9 cellular contexts compared by ENCODE assay signal in genomic region chr3:168165390-168166269, GRCh38.
DNase-seq lines count a peak whose midpoint lies in the region; ATAC-seq, FAIRE-seq and TF ChIP-seq lines count a peak whose summit lies in the region.
"Had no signal": no experiment of that assay in that cellular context is flagged by ENCODE, and none has a peak within 500 bp of the region (broad histone marks: within the 10 kb centered on the region; RNA-seq: fewer than 3 reads in every experiment).

No MANE protein-coding gene starts in this region.

- H3K4me3 Mint-ChIP-seq in neural crest cell, result no peak overlapping the region
- H3K4me3 Mint-ChIP-seq: central memory CD8-positive, alpha-beta T cell had no signal

- no peaks in the 10 kb centered on the region for H3K27me3 Mint-ChIP-seq in neural crest cell (ENCODE audit: low read depth)
- H3K27me3 Mint-ChIP-seq: central memory CD8-positive, alpha-beta T cell had no signal

- no peaks in the 10 kb centered on the region for H3K36me3 Mint-ChIP-seq in neural crest cell (ENCODE audit: low read depth)

- TF ChIP-seq CTCF in fibroblast of the aortic adventitia (IDR thresholded peaks at IDR 0.05; ENCODE audit: insufficient read depth, low read length) (peak; percentile 71), neural crest cell (conservative IDR thresholded peaks at IDR 0.05) (peak; percentile 85)

- DNase-seq in COR-L47 (lab: John Stamatoyannopoulos, UW), result peak; percentile 73
- peak; percentile 2 to 16 for DNase-seq in NCI-H187 (lab: John Stamatoyannopoulos, UW)
- peak; percentile 90 for DNase-seq in fibroblast of the aortic adventitia (ENCODE audit: low read depth)
- peak; percentile 55 for DNase-seq in neural crest cell (ENCODE audit: low read depth, low spot score)
- no peak for DNase-seq in activated CD4-positive, CD25-positive, alpha-beta regulatory T cell (lab: John Stamatoyannopoulos, UW)

- H3K4me3 ChIP-seq in fibroblast of the aortic adventitia (ENCODE audit: low read depth, low read length), result no peak overlapping the region

- H3K9me3 Mint-ChIP-seq in neural crest cell, result no peaks in the 10 kb centered on the region
- H3K9me3 Mint-ChIP-seq: central memory CD8-positive, alpha-beta T cell had no signal

- peak; percentile 93 for FAIRE-seq in TTC549 (lab: Jason Lieb, UNC)

- peaks cover 6% of the 10 kb centered on the region for H3K4me1 Mint-ChIP-seq in neural crest cell
- H3K4me1 Mint-ChIP-seq: central memory CD8-positive, alpha-beta T cell had no signal

- ATAC-seq in GM18867 (IDR thresholded peaks at IDR 0.05; ENCODE audit: unreplicated experiment) (peak; percentile 84), HG03039 (IDR thresholded peaks at IDR 0.05; ENCODE audit: unreplicated experiment) (peak; percentile 68)

- no peak overlapping the region for H3K27ac Mint-ChIP-seq in neural crest cell (ENCODE audit: unreplicated experiment)

Comparison
In these comparisons a context has a peak if more than half of its experiments do, and no peak if none do; other contexts are left out.
1. DNase-seq: peak in COR-L47 (single experiment), NCI-H187 (2 of 2), fibroblast of the aortic adventitia (single experiment) and neural crest cell (single experiment); none in activated CD4-positive, CD25-positive, alpha-beta regulatory T cell (0 of 4).